ENCODE assay signal across 26 cellular contexts in genomic region chr11:45216031-45216430, GRCh38.
"Had no signal": no experiment of that assay in that cellular context is flagged by ENCODE, and none has a peak within 500 bp of the region (broad histone marks: within the 10 kb centered on the region; RNA-seq: fewer than 3 reads in every experiment).

No MANE protein-coding gene starts in this region.

- H3K9me3 Mint-ChIP-seq: endodermal cell; naive thymus-derived CD4-positive, alpha-beta T cell; stimulated activated effector memory CD8-positive, alpha-beta T cell treated with anti-CD3 and anti-CD28 coated beads, Interleukin-12 subunit alpha, Interleukin-12 subunit beta, amount 100 ng/mL, for 72 hours had no signal

- H3K27ac Mint-ChIP-seq: endodermal cell had no signal

- H3K4me3 ChIP-seq: dorsolateral prefrontal cortex, gastroesophageal sphincter, heart left ventricle, hepatocyte, ovary, prostate gland, right atrium auricular region, smooth muscle cell, vagina had no signal

- H3K4me1 ChIP-seq: prostate gland had no signal

- H3K36me3 ChIP-seq: ovary had no signal

- H3K27ac ChIP-seq: epithelial cell of prostate, gastroesophageal sphincter, hepatocyte, ovary, prostate gland, vagina had no signal

- DNase-seq: dorsolateral prefrontal cortex; effector CD4-positive, alpha-beta T cell; endodermal cell; foreskin fibroblast; heart left ventricle; kidney; mesenchymal stem cell; midbrain; naive thymus-derived CD4-positive, alpha-beta T cell; occipital lobe; ovary; stimulated activated CD4-positive, alpha-beta T cell treated with anti-CD3 and anti-CD28 coated beads, Interleukin-2, amount 100 ng/mL, for 24 hours; stimulated activated CD4-positive, alpha-beta T cell treated with anti-CD3 and anti-CD28 coated beads, Interleukin-4, amount 100 ng/mL, for 24 hours; stimulated activated naive CD8-positive, alpha-beta T cell treated with anti-CD3 and anti-CD28 coated beads, Interleukin-15, Interleukin-2, amounts not matched to agents 100 U/mL and 50 U/mL, for 24 hours; trophoblast cell had no signal

- H3K9me3 ChIP-seq: gastroesophageal sphincter, heart left ventricle, ovary, prostate gland, right atrium auricular region, vagina had no signal

- H3K27me3 ChIP-seq: dorsolateral prefrontal cortex, gastroesophageal sphincter, heart left ventricle, hepatocyte, ovary, right atrium auricular region, vagina had no signal

- H3K36me3 Mint-ChIP-seq: stimulated activated effector memory CD8-positive, alpha-beta T cell treated with anti-CD3 and anti-CD28 coated beads, Interleukin-12 subunit alpha, Interleukin-12 subunit beta, amount 100 ng/mL, for 72 hours had no signal

- H3K4me3 Mint-ChIP-seq: endodermal cell; naive thymus-derived CD4-positive, alpha-beta T cell; stimulated activated effector memory CD8-positive, alpha-beta T cell treated with anti-CD3 and anti-CD28 coated beads, Interleukin-12 subunit alpha, Interleukin-12 subunit beta, amount 100 ng/mL, for 72 hours had no signal

- H3K4me1 Mint-ChIP-seq: endodermal cell had no signal

- H3K27me3 Mint-ChIP-seq: naive thymus-derived CD4-positive, alpha-beta T cell had no signal

- FAIRE-seq: colon, kidney had no signal

- ATAC-seq: esophagus mucosa; gastroesophageal sphincter; left lobe of liver; naive thymus-derived CD4-positive, alpha-beta T cell; stimulated activated effector memory CD8-positive, alpha-beta T cell treated with anti-CD3 and anti-CD28 coated beads, Interleukin-12 subunit alpha, Interleukin-12 subunit beta, amount 100 ng/mL, for 72 hours; stimulated activated naive CD8-positive, alpha-beta T cell treated with anti-CD3 and anti-CD28 coated beads, Interleukin-15, Interleukin-2, amounts not matched to agents 100 U/mL and 50 U/mL, for 24 hours had no signal
